Comparison of ENCODE assay signal across 13 cellular contexts in the genomic region with DNA sequence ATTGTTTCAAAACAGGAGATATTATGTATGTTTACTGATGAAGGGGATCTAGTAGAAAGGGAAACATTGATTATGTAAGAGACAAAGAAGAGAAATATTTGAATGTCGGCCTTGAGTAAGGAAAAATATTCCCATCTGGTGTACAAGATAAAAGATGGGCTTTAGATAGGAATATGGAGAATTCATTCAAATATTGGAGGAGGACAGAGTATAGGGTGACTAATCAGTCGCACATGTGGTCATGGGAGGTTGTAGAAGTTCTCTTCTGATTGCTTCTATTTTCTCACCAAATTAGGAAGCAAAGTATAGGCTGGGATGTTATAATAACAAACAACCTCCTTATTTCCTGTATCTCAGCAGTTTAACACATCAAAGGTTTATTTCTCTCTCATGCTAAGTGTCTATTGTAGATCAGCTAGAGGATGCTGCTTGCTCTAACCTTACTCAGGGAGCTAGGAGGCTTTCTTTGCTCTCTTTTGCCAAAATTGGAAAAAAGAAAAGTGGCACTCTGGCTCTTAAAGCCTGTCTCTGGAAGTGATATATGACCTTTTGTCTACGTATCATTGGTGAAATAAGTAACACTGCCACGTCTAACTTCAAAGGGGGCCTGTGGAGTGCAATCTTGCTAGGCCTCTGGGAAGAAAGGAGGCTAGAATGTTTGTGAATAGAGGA. TPM values are rescaled to one million over a fixed set of nuclear protein-coding genes. Genes with fewer than 3 reads are reported as not detected.
A peak's percentile ranks its signal among the peaks of the same experiment; 100 is the strongest.
DNase-seq lines count a peak whose midpoint lies in the region; ATAC-seq, FAIRE-seq and TF ChIP-seq lines count a peak whose summit lies in the region.
"Had no signal": no experiment of that assay in that cellular context is flagged by ENCODE, and none has a peak within 500 bp of the region (broad histone marks: within the 10 kb centered on the region; RNA-seq: fewer than 3 reads in every experiment).

No MANE protein-coding gene starts in this region.

- peak overlapping the region; percentile 94 for H3K4me3 Mint-ChIP-seq in natural killer cell

- no peak overlapping the region for H3K4me3 ChIP-seq in MM.1S (ENCODE audit: low read length)

- no peaks in the 10 kb centered on the region for H3K9me3 ChIP-seq in MM.1S (replicated peaks; ENCODE audit: insufficient read depth, low read length)
- H3K9me3 ChIP-seq: prostate gland had no signal

- H3K4me1 Mint-ChIP-seq in natural killer cell = peaks cover 44 to 50% of the 10 kb centered on the region in 2 donors

- intact Hi-C loops in natural killer cell (cut with micrococcal nuclease) (loop anchor here (10.0 kb wide), 1 partner anchor 148 kb away; the partner anchor contains the start of gene TPD52L1), sciatic nerve (cut with DNase I) (no loop called here)

- DNase-seq in GM19239 (ENCODE audit: insufficient read length, low spot score) = no peak
- peak; percentile 12 for DNase-seq in LHCN-M2 (ENCODE audit: low read depth)
- peak; percentile 19 for DNase-seq in amniotic epithelial cell (ENCODE audit: low read depth)
- DNase-seq in natural killer cell = no peak
- DNase-seq in sciatic nerve (ENCODE audit: low spot score) = no peak
- no peak for DNase-seq in MM.1S
- DNase-seq: activated CD4-positive, alpha-beta T cell treated with anti-CD3 and anti-CD28 coated beads for 4 hours; amniotic stem cell; effector CD4-positive, alpha-beta T cell; NCI-H146; substantia nigra had no signal

- H3K27ac ChIP-seq in MM.1S (ENCODE audit: low read length) = no peak overlapping the region

- peaks cover 6% of the 10 kb centered on the region for H3K36me3 Mint-ChIP-seq in natural killer cell

- no peak overlapping the region for H2AFZ ChIP-seq in MM.1S (ENCODE audit: low read length)

- ATAC-seq in natural killer cell = peak in 2 of 3 donors; percentile 4 to 9
- ATAC-seq in HG03442 (IDR thresholded peaks at IDR 0.05; ENCODE audit: unreplicated experiment) = no peak
- no peak for ATAC-seq in sciatic nerve

- peak; percentile 28 for FAIRE-seq in GM19239 (lab: Jason Lieb, UNC)

- H3K79me2 ChIP-seq in MM.1S (ENCODE audit: low read length) = 0 out of 2 replicates have a peak, but pooled peaks cover 7% of the 10 kb centered on the region

- no peaks in the 10 kb centered on the region; the same call in none of the 2 replicates for H3K36me3 ChIP-seq in MM.1S (replicated peaks; ENCODE audit: insufficient read depth, low read length)
- H3K36me3 ChIP-seq: prostate gland had no signal

- no peaks in the 10 kb centered on the region for H3K9me2 ChIP-seq in MM.1S (replicated peaks; ENCODE audit: insufficient read depth, low read length)

- no peaks in the 10 kb centered on the region for H4K20me1 ChIP-seq in MM.1S (ENCODE audit: insufficient read depth, low read length)

- H3K27me3 Mint-ChIP-seq in natural killer cell (ENCODE audit: low read depth in 2 of 2) = peaks cover 3 to 22% of the 10 kb centered on the region in 2 donors

- H3K27ac Mint-ChIP-seq in natural killer cell = peak overlapping the region; percentile 82 to 89

- H3K9me3 Mint-ChIP-seq in natural killer cell = peaks cover 0 to 3% of the 10 kb centered on the region in 2 donors

- no peak overlapping the region for H3K9ac ChIP-seq in MM.1S (ENCODE audit: low read length)

- no peaks in the 10 kb centered on the region for H3K4me1 ChIP-seq in MM.1S (ENCODE audit: low read length)
- H3K4me1 ChIP-seq: prostate gland had no signal

- H3F3A ChIP-seq in MM.1S (ENCODE audit: insufficient read depth, low read length) = peaks cover 11% of the 10 kb centered on the region

- TF ChIP-seq CTCF in natural killer cell (IDR thresholded peaks at IDR 0.05) = no peak
- TF ChIP-seq CTCF in MM.1S (IDR thresholded peaks at IDR 0.05; ENCODE audit: low read length) = no peak

- no peak overlapping the region for H3K4me2 ChIP-seq in MM.1S (ENCODE audit: low read depth, low read length)

- H3K27me3 ChIP-seq in MM.1S (replicated peaks; ENCODE audit: insufficient read depth, low read length) = no peaks in the 10 kb centered on the region

RNA-seq across cellular contexts. Expression of gene HDDC2, which starts 1.2 kb away (rescaled TPM):
- total RNA-seq in LHCN-M2 (2014; rRNA removed) (76.6 and 91.4 TPM in 2 replicates), natural killer cell (10 to 100 TPM; 53.5 to 87.5 (median 57.3) TPM), sciatic nerve (58.4 TPM)
- 129 TPM for polyA plus RNA-seq in LHCN-M2 (2012)

Comparison
In these comparisons a context has a peak if more than half of its experiments do, and no peak if none do; other contexts are left out.
1. DNase-seq: peak in LHCN-M2 (single experiment) and amniotic epithelial cell (single experiment); none in GM19239 (single experiment), natural killer cell (single experiment), sciatic nerve (single experiment) and MM.1S (single experiment).
2. ATAC-seq: peak in natural killer cell (2 of 3); none in HG03442 (single experiment) and sciatic nerve (single experiment).